ENCODE assay signal across 7 cellular contexts in genomic region chr17:61998534-61998933, GRCh38.
A peak's percentile ranks its signal among the peaks of the same experiment; 100 is the strongest.
DNase-seq lines count a peak whose midpoint lies in the region; ATAC-seq and TF ChIP-seq lines count a peak whose summit lies in the region.
"Not testable (repeated sequence)": the region's sequence is repeated elsewhere in the genome, so short reads cannot be mapped to it uniquely, and the experiment has no call there.

No MANE protein-coding gene starts in this region.

- H2AFZ ChIP-seq in mesenchymal stem cell (ENCODE audit: low read depth, low read length), result not testable (repeated sequence)

- peak overlapping the region in 1 of 4 donors; percentile 5 for H3K4me3 Mint-ChIP-seq in CD4-positive, CD25-positive, alpha-beta regulatory T cell
- H3K4me3 Mint-ChIP-seq in HFFc6; T-helper 17 cell; activated naive CD4-positive, alpha-beta T cell treated with anti-CD3 and anti-CD28 coated beads, Interleukin-2, amount 50 U/mL, for 24 hours: not testable (repeated sequence)

- H3K4me3 ChIP-seq in CD4-positive, CD25-positive, alpha-beta regulatory T cell (ENCODE audit: low read depth, low read length), result peak overlapping the region; percentile 1
- peak overlapping the region; percentile 29 for H3K4me3 ChIP-seq in endocrine pancreas (ENCODE audit: control insufficient read depth, insufficient read depth, low read length)
- not testable (repeated sequence) for H3K4me3 ChIP-seq in mesenchymal stem cell (ENCODE audit: insufficient read depth in 1 of 2, low read depth in 1 of 2, low read length in 2 of 2); skeletal muscle tissue (ENCODE audit: low read length in 3 of 3)

- peak overlapping the region in 1 of 3 donors; percentile 22 for H3K27ac Mint-ChIP-seq in CD4-positive, CD25-positive, alpha-beta regulatory T cell
- H3K27ac Mint-ChIP-seq in HFFc6 (peak overlapping the region; percentile 62), T-helper 17 cell (peak overlapping the region; percentile 61)
- peak overlapping the region; percentile 5 for H3K27ac Mint-ChIP-seq in activated naive CD4-positive, alpha-beta T cell treated with anti-CD3 and anti-CD28 coated beads, Interleukin-2, amount 50 U/mL, for 24 hours

- not testable (repeated sequence) for H3K27me3 ChIP-seq in CD4-positive, CD25-positive, alpha-beta regulatory T cell (ENCODE audit: control insufficient read depth, insufficient read depth, low read length); endocrine pancreas (ENCODE audit: control insufficient read depth, insufficient read depth, low read length); mesenchymal stem cell (ENCODE audit: control insufficient read depth in 1 of 2, insufficient read depth in 1 of 2, low read length in 2 of 2); skeletal muscle tissue (ENCODE audit: control insufficient read depth in 3 of 3, insufficient read depth in 3 of 3, low read length in 3 of 3)

- ATAC-seq in CD4-positive, CD25-positive, alpha-beta regulatory T cell (ENCODE audit: low read depth in 2 of 2); T-helper 17 cell: not testable (repeated sequence)

- H2BK120ac ChIP-seq in mesenchymal stem cell (ENCODE audit: low read depth, low read length), result not testable (repeated sequence)

- not testable (repeated sequence) for DNase-seq in CD4-positive, CD25-positive, alpha-beta regulatory T cell; HFFc6; T-helper 17 cell; mesenchymal stem cell

- peaks cover 25% of the 10 kb centered on the region for H3K36me3 ChIP-seq in CD4-positive, CD25-positive, alpha-beta regulatory T cell (ENCODE audit: control insufficient read depth, insufficient read depth, low read length)
- not testable (repeated sequence) for H3K36me3 ChIP-seq in endocrine pancreas (ENCODE audit: control insufficient read depth, insufficient read depth, low read length); skeletal muscle tissue (ENCODE audit: control insufficient read depth in 3 of 3, insufficient read depth in 3 of 3, low read length in 3 of 3)
- H3K36me3 ChIP-seq in mesenchymal stem cell (ENCODE audit: control insufficient read depth in 1 of 2, insufficient read depth in 2 of 2, low read depth in 1 of 2, low read length in 2 of 2), result peaks cover 9 to 46% of the 10 kb centered on the region in 2 experiments

- H3K14ac ChIP-seq in mesenchymal stem cell (ENCODE audit: low read length in 2 of 2), result not testable (repeated sequence)

- not testable (repeated sequence) for H3K27ac ChIP-seq in CD4-positive, CD25-positive, alpha-beta regulatory T cell (ENCODE audit: insufficient read depth, low read length, poor library complexity, severe bottlenecking); mesenchymal stem cell (ENCODE audit: low read length, poor library complexity, severe bottlenecking)
- H3K27ac ChIP-seq in skeletal muscle tissue (ENCODE audit: low read depth, low read length), result peak overlapping the region; percentile 42

- not testable (repeated sequence) for H3K9me3 Mint-ChIP-seq in CD4-positive, CD25-positive, alpha-beta regulatory T cell; HFFc6; activated naive CD4-positive, alpha-beta T cell treated with anti-CD3 and anti-CD28 coated beads, Interleukin-2, amount 50 U/mL, for 24 hours

- H2BK12ac ChIP-seq in mesenchymal stem cell (ENCODE audit: low read length in 2 of 2), result not testable (repeated sequence)

- not testable (repeated sequence) for H2BK15ac ChIP-seq in mesenchymal stem cell (ENCODE audit: low read depth, poor library complexity, severe bottlenecking)

- H3K79me1 ChIP-seq in mesenchymal stem cell (replicated peaks; ENCODE audit: low read length, poor library complexity, severe bottlenecking), result not testable (repeated sequence)

- not testable (repeated sequence) for H4K8ac ChIP-seq in mesenchymal stem cell (ENCODE audit: low read length)

- H4K91ac ChIP-seq in mesenchymal stem cell (ENCODE audit: low read length), result not testable (repeated sequence)

- TF ChIP-seq CTCF in HFFc6 (IDR thresholded peaks at IDR 0.05), result not testable (repeated sequence)

- not testable (repeated sequence) for H3K4ac ChIP-seq in mesenchymal stem cell (ENCODE audit: low read depth in 1 of 2, low read length in 2 of 2)

- H3K4me2 ChIP-seq in mesenchymal stem cell (ENCODE audit: low read length, poor library complexity, severe bottlenecking), result not testable (repeated sequence)

- H3K4me1 ChIP-seq in CD4-positive, CD25-positive, alpha-beta regulatory T cell (ENCODE audit: control insufficient read depth, insufficient read depth, low read length, poor library complexity, severe bottlenecking), result peaks cover 16% of the 10 kb centered on the region
- peaks cover 23% of the 10 kb centered on the region for H3K4me1 ChIP-seq in endocrine pancreas (ENCODE audit: control insufficient read depth, insufficient read depth, low read length)
- not testable (repeated sequence) for H3K4me1 ChIP-seq in mesenchymal stem cell (ENCODE audit: control insufficient read depth, insufficient read depth, low read depth, low read length)
- peaks cover 14 to 19% (median 16%) of the 10 kb centered on the region in 3 donors for H3K4me1 ChIP-seq in skeletal muscle tissue (ENCODE audit: control insufficient read depth in 3 of 3, insufficient read depth in 3 of 3, low read length in 3 of 3)

- not testable (repeated sequence) for H3K23ac ChIP-seq in mesenchymal stem cell (ENCODE audit: low read length in 2 of 2)

- not testable (repeated sequence) for H3K27me3 Mint-ChIP-seq in CD4-positive, CD25-positive, alpha-beta regulatory T cell; HFFc6 (ENCODE audit: insufficient read depth); T-helper 17 cell; activated naive CD4-positive, alpha-beta T cell treated with anti-CD3 and anti-CD28 coated beads, Interleukin-2, amount 50 U/mL, for 24 hours

- not testable (repeated sequence) for H3K9ac ChIP-seq in endocrine pancreas (ENCODE audit: control insufficient read depth, insufficient read depth, low read length); skeletal muscle tissue (ENCODE audit: low read depth in 1 of 3, low read length in 3 of 3)
- peak overlapping the region; percentile 76 for H3K9ac ChIP-seq in mesenchymal stem cell (ENCODE audit: low read length)

- peaks cover 35 to 49% (median 41%) of the 10 kb centered on the region in 4 donors for H3K4me1 Mint-ChIP-seq in CD4-positive, CD25-positive, alpha-beta regulatory T cell
- H3K4me1 Mint-ChIP-seq in HFFc6 (ENCODE audit: low read depth) (peaks cover 20% of the 10 kb centered on the region), T-helper 17 cell (peaks cover 20% of the 10 kb centered on the region)
- H3K4me1 Mint-ChIP-seq in activated naive CD4-positive, alpha-beta T cell treated with anti-CD3 and anti-CD28 coated beads, Interleukin-2, amount 50 U/mL, for 24 hours, result peaks cover 51% of the 10 kb centered on the region

- H3K18ac ChIP-seq in mesenchymal stem cell (ENCODE audit: low read depth in 1 of 2, low read length in 2 of 2), result not testable (repeated sequence)

- H2AK5ac ChIP-seq in mesenchymal stem cell (ENCODE audit: low read length, severe bottlenecking), result not testable (repeated sequence)

- H3K36me3 Mint-ChIP-seq in CD4-positive, CD25-positive, alpha-beta regulatory T cell; HFFc6 (ENCODE audit: low read depth); T-helper 17 cell (ENCODE audit: low read depth): not testable (repeated sequence)
- H3K36me3 Mint-ChIP-seq in activated naive CD4-positive, alpha-beta T cell treated with anti-CD3 and anti-CD28 coated beads, Interleukin-2, amount 50 U/mL, for 24 hours, result peaks cover 12% of the 10 kb centered on the region

- not testable (repeated sequence) for H2BK5ac ChIP-seq in mesenchymal stem cell (ENCODE audit: low read depth, low read length, poor library complexity, severe bottlenecking)

- 90% methylated on average over 4 of the region's 4 CpGs for WGBS in mesenchymal stem cell

- not testable (repeated sequence) for H3K9me3 ChIP-seq in CD4-positive, CD25-positive, alpha-beta regulatory T cell (ENCODE audit: control insufficient read depth in 2 of 2, low read length in 2 of 2); T-helper 17 cell (ENCODE audit: control insufficient read depth, low read length, poor library complexity, severe bottlenecking); endocrine pancreas (ENCODE audit: control insufficient read depth, low read length); mesenchymal stem cell (ENCODE audit: control insufficient read depth, low read length); skeletal muscle tissue (ENCODE audit: control insufficient read depth in 3 of 3, low read length in 3 of 3)
